ENCODE assay signal across 9 cellular contexts in the genomic region with DNA sequence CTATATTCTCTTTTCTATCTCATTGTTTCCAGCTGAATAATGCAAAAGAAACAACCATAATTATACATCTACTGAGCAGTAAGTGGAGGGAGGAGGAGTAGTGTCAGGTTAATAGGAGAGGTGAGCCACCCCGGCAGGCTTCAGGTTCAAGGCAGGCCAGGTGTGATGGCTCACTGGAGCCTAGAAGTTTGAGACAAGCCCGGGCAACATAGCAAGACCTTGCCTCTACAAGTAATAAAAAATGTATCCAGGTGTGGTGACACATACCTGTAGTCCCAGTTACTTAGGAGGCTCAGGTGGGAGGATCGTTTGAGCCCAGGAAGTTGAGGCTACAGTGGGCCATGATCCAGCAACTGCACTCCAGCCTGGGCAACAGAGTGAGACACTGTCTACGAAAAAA. TPM values are rescaled to one million over a fixed set of nuclear protein-coding genes. Genes with fewer than 3 reads are reported as not detected.
DNase-seq lines count a peak whose midpoint lies in the region; ATAC-seq and TF ChIP-seq lines count a peak whose summit lies in the region.
"Had no signal": no experiment of that assay in that cellular context is flagged by ENCODE, and none has a peak within 500 bp of the region (broad histone marks: within the 10 kb centered on the region; RNA-seq: fewer than 3 reads in every experiment).

No MANE protein-coding gene starts in this region.

- H3K36me3 ChIP-seq in cardiac muscle cell (peaks cover 4% of the 10 kb centered on the region), esophagus muscularis mucosa (no peaks in the 10 kb centered on the region), stomach smooth muscle (ENCODE audit: control insufficient read depth in 2 of 2, insufficient read depth in 2 of 2, low read length in 2 of 2) (peaks cover 0 to 3% of the 10 kb centered on the region in 2 donors)

- H3K27me3 ChIP-seq in cardiac muscle cell (no peaks in the 10 kb centered on the region), esophagus muscularis mucosa (no peaks in the 10 kb centered on the region), stomach smooth muscle (ENCODE audit: control insufficient read depth in 1 of 2, insufficient read depth in 2 of 2, low read length in 2 of 2) (no peaks in the 10 kb centered on the region)

- no peaks in the 10 kb centered on the region for H3K27me3 Mint-ChIP-seq in WTC11 (ENCODE audit: low read depth)

- H3K27ac ChIP-seq in cardiac muscle cell (peak overlapping the region; percentile 97), esophagus muscularis mucosa (replicated peaks in 1 of 4) (peak overlapping the region in 3 of 4 donors; percentile 89 to 91 (median 91)), stomach smooth muscle (ENCODE audit: low read length) (peak overlapping the region; percentile 92)

- H3K27ac Mint-ChIP-seq in WTC11: peak overlapping the region; percentile 23; the same call in 1 of the 2 replicates

- H3K4me3 Mint-ChIP-seq in WTC11: peak overlapping the region; percentile 93

- peaks cover 18% of the 10 kb centered on the region for H3K4me1 Mint-ChIP-seq in WTC11

- 94% methylated on average over 4 of the region's 4 CpGs for WGBS in esophagus muscularis mucosa

- no peak for DNase-seq in cardiac muscle cell (ENCODE audit: low read depth in 1 of 2, low spot score in 1 of 2)
- DNase-seq in left ventricle myocardium superior: no peak
- DNase-seq in WTC11 (ENCODE audit: low spot score): no peak
- DNase-seq in esophagus muscularis mucosa (ENCODE audit: extremely low spot score): no peak
- DNase-seq in NCI-H1436 (lab: John Stamatoyannopoulos, UW): no peak
- DNase-seq in NCI-H2029 treated with DMSO at 0.1 percent for 48 hours (lab: John Stamatoyannopoulos, UW): no peak
- no peak for DNase-seq in stimulated activated CD4-positive, alpha-beta T cell treated with anti-CD3 and anti-CD28 coated beads, Interleukin-12 subunit alpha, Interleukin-12 subunit beta, amount 100 ng/mL, for 4 hours
- DNase-seq: NCI-H510A had no signal

- H3K4me3 ChIP-seq in cardiac muscle cell (no peak overlapping the region), esophagus muscularis mucosa (no peak overlapping the region), stomach smooth muscle (ENCODE audit: low read length in 2 of 2) (no peak overlapping the region)

- intact Hi-C loops in left ventricle myocardium superior (cut with micrococcal nuclease) (no loop called here), esophagus muscularis mucosa (cut with DNase I) (loop anchor here (10.0 kb wide), 1 partner anchor 132 kb away; a partner anchor contains a TSS)

- ATAC-seq in left ventricle myocardium superior (no peak), WTC11 (no peak)

- CTCF ChIA-PET in WTC11 (lab: Charles Lee): no interaction called here

- H3K4me1 ChIP-seq in cardiac muscle cell (ENCODE audit: low read depth): peaks cover 38% of the 10 kb centered on the region
- H3K4me1 ChIP-seq in esophagus muscularis mucosa: peaks cover 59 to 72% (median 63%) of the 10 kb centered on the region in 4 donors
- peaks cover 40% of the 10 kb centered on the region for H3K4me1 ChIP-seq in stomach smooth muscle (ENCODE audit: control insufficient read depth, insufficient read depth, low read length)

- TF ChIP-seq POLR2A in esophagus muscularis mucosa (IDR thresholded peaks at IDR 0.05; ENCODE audit: low read depth): no peak

- TF ChIP-seq CTCF in cardiac muscle cell (IDR thresholded peaks at IDR 0.05; ENCODE audit: low read depth, low read length) (no peak), WTC11 (IDR thresholded peaks at IDR 0.05) (no peak), esophagus muscularis mucosa (IDR thresholded peaks at IDR 0.05) (no peak)

- H3K36me3 Mint-ChIP-seq in WTC11: peaks cover 19% of the 10 kb centered on the region

- POLR2A ChIA-PET in WTC11 (lab: Charles Lee): no interaction called here

- no peak for TF ChIP-seq EP300 in esophagus muscularis mucosa (IDR thresholded peaks at IDR 0.05)

- H3K9me3 ChIP-seq in cardiac muscle cell (ENCODE audit: low read depth) (no peaks in the 10 kb centered on the region), esophagus muscularis mucosa (no peaks in the 10 kb centered on the region), stomach smooth muscle (ENCODE audit: control insufficient read depth in 2 of 2, low read length in 2 of 2) (no peaks in the 10 kb centered on the region)

- H3K9ac ChIP-seq in stomach smooth muscle (ENCODE audit: low read length in 2 of 2): no peak overlapping the region

- no peaks in the 10 kb centered on the region for H3K9me3 Mint-ChIP-seq in WTC11

TF ChIP-seq in WTC11, 78 proteins besides CTCF, POLR2A, EP300 and RAD21:
- TF ChIP-seq KAT7 (CRISPR knock-in tag; IDR thresholded peaks at IDR 0.05; ENCODE audit: borderline replicate concordance) (no peak), ESRRA (CRISPR knock-in tag; IDR thresholded peaks at IDR 0.05; ENCODE audit: borderline replicate concordance) (no peak), RELA (CRISPR knock-in tag; IDR thresholded peaks at IDR 0.05; ENCODE audit: borderline replicate concordance) (no peak), SOX15 (CRISPR knock-in tag; IDR thresholded peaks at IDR 0.05) (no peak), ZNF416 (CRISPR knock-in tag; IDR thresholded peaks at IDR 0.05) (no peak)

RNA-seq across cellular contexts. Expression of a gene that starts 1.9 kb away (rescaled TPM):
- total RNA-seq in cardiac muscle cell: 18.5 and 42.2 TPM in 2 replicates
- 21.7 and 31.8 TPM in 2 replicates for polyA plus RNA-seq in cardiac muscle cell
- total RNA-seq in left ventricle myocardium superior: 28.5 TPM
- total RNA-seq in WTC11 (2021): 36.7 to 39.4 TPM (median 38.8 TPM) in 3 replicates
- 10 to 100 TPM; 19.2 to 33.4 (median 28.7) TPM for total RNA-seq in esophagus muscularis mucosa
